Comparison of ENCODE assay signal across 8 cellular contexts in the genomic region with DNA sequence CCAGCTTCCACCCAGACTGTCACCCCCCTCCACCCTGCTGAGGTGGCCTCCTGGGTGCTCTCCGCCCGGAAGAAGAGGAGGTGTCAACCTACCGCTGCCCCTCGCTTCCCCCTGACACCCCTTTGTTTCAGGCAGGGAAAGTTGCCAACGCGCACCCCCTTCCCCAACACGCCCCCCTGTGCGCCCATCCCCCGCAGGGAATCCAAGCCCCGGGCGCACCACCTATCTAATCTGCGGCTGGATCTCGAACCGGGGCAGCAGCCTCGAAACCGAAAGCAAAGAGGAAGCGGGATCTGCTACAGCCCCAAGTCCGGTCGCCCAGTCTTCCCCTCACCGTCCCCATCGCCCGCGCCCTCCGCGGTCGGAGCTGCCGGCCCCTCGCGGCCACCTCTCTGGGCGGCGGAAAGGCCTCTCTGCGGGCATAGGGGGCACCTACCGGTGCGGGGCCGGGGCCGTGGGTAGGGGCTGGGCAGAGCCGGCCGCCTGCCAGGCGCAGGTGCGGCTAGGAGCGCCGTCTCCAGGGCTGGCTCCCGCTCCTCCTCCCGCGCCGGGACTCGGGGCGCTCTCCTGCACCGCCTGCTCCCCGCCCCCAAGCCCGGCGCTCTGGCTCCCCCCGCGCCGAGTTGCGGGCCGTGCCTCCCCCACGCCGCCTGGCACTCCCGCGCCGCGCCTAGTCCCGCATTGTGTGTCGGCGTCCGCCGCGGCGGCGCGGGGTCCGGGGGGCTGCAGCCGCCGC. TPM values are rescaled to one million over a fixed set of nuclear protein-coding genes. Genes with fewer than 3 reads are reported as not detected.
DNase-seq lines count a peak whose midpoint lies in the region; ATAC-seq lines count a peak whose summit lies in the region.

No MANE protein-coding gene starts in this region.

- peaks cover 33% of the 10 kb centered on the region for H3K4me1 Mint-ChIP-seq in memory B cell
- peaks cover 31% of the 10 kb centered on the region for H3K4me1 Mint-ChIP-seq in stimulated activated naive CD8-positive, alpha-beta T cell treated with anti-CD3 and anti-CD28 coated beads, Interleukin-15, Interleukin-2, amounts not matched to agents 100 ng/mL and 50 ng/mL, for 24 hours (ENCODE audit: low read depth)

- peak overlapping the region; percentile 89 for H3K4me3 Mint-ChIP-seq in memory B cell
- H3K4me3 Mint-ChIP-seq in stimulated activated naive CD8-positive, alpha-beta T cell treated with anti-CD3 and anti-CD28 coated beads, Interleukin-15, Interleukin-2, amounts not matched to agents 100 ng/mL and 50 ng/mL, for 24 hours: peak overlapping the region; percentile 80

- peak; percentile 33 for ATAC-seq in GM19328 (IDR thresholded peaks at IDR 0.05; ENCODE audit: unreplicated experiment)
- ATAC-seq in memory B cell (ENCODE audit: low read depth): peak; percentile 63
- no peak for ATAC-seq in HG02763 (IDR thresholded peaks at IDR 0.05; ENCODE audit: unreplicated experiment)

- H3K27ac Mint-ChIP-seq in memory B cell: peak overlapping the region; percentile 73
- no peak overlapping the region for H3K27ac Mint-ChIP-seq in stimulated activated naive CD8-positive, alpha-beta T cell treated with anti-CD3 and anti-CD28 coated beads, Interleukin-15, Interleukin-2, amounts not matched to agents 100 ng/mL and 50 ng/mL, for 24 hours

- H3K36me3 Mint-ChIP-seq in memory B cell: no peaks in the 10 kb centered on the region
- no peaks in the 10 kb centered on the region for H3K36me3 Mint-ChIP-seq in stimulated activated naive CD8-positive, alpha-beta T cell treated with anti-CD3 and anti-CD28 coated beads, Interleukin-15, Interleukin-2, amounts not matched to agents 100 ng/mL and 50 ng/mL, for 24 hours (ENCODE audit: low read depth)

- no peaks in the 10 kb centered on the region for H3K27me3 Mint-ChIP-seq in memory B cell
- H3K27me3 Mint-ChIP-seq in stimulated activated naive CD8-positive, alpha-beta T cell treated with anti-CD3 and anti-CD28 coated beads, Interleukin-15, Interleukin-2, amounts not matched to agents 100 ng/mL and 50 ng/mL, for 24 hours: no peaks in the 10 kb centered on the region

- H3K9me3 Mint-ChIP-seq in memory B cell: no peaks in the 10 kb centered on the region
- no peaks in the 10 kb centered on the region for H3K9me3 Mint-ChIP-seq in stimulated activated naive CD8-positive, alpha-beta T cell treated with anti-CD3 and anti-CD28 coated beads, Interleukin-15, Interleukin-2, amounts not matched to agents 100 ng/mL and 50 ng/mL, for 24 hours

- DNase-seq in AML-193 (lab: John Stamatoyannopoulos, UW) (peak; percentile 4 to 7), M059J (ENCODE audit: low read depth) (peak; percentile 64), memory B cell (ENCODE audit: low spot score in 2 of 2) (peak; percentile 21 to 56)
- peak; percentile 29 to 36 for DNase-seq in activated CD4-positive, alpha-beta T cell treated with anti-CD3 and anti-CD28 coated beads, Interleukin-2, amount 50 U/mL, for 48 hours
- DNase-seq in effector CD8-positive, alpha-beta T cell (lab: John Stamatoyannopoulos, UW): peak; percentile 25

RNA-seq across cellular contexts. Expression of gene PLEKHH1, which starts 18.3 kb away (rescaled TPM):
- total RNA-seq in M059J (2014; rRNA removed; shearing (Covaris generic)): 1.6 and 1.8 TPM in 2 replicates

RNA-seq across cellular contexts. Expression of gene TMEM229B, which starts 26.3 kb away (rescaled TPM):
- 13.0 and 21.5 TPM in 2 replicates for total RNA-seq in M059J (2014; rRNA removed; shearing (Covaris generic))

Comparison
In these comparisons a context has a peak if more than half of its experiments do, and no peak if none do; other contexts are left out.
1. DNase-seq: peak in every context shown above with its lines; median percentile 64 in M059J; 38 in memory B cell; 32 in activated CD4-positive, alpha-beta T cell treated with anti-CD3 and anti-CD28 coated beads, Interleukin-2, amount 50 U/mL, for 48 hours; 25 in effector CD8-positive, alpha-beta T cell; 6 in AML-193.